ENCODE assay signal across 1 cellular context in genomic region chr3:33166095-33166494, GRCh38.
TF ChIP-seq lines count a peak whose summit lies in the region.

No MANE protein-coding gene starts in this region.

TF ChIP-seq in GM12878, 131 proteins besides CTCF, POLR2A, EP300 and RAD21 (continued from another document):
- TF ChIP-seq PRDM15 (CRISPR knock-in tag; IDR thresholded peaks at IDR 0.05): no peak
